ENCODE assay signal across 11 cellular contexts in the genomic region with DNA sequence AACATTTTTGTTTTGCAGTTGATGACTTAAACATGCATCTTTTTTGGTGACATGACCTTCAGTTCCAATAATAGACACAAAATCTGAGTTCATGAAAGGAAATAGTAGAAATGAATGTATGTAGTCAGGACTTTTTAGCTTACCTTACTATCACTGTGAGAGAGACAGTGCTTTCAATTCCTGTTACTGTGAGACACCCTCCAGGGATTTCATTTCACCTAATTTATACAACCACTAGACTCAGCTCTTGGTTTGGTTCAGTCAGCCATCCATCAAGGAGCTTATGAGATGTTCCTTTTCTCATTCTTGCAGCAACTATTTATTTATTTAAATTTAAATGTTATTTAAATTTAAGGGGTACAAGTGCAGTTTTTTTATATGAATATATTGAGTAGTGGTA.
A peak's percentile ranks its signal among the peaks of the same experiment; 100 is the strongest.
DNase-seq lines count a peak whose midpoint lies in the region; ATAC-seq and TF ChIP-seq lines count a peak whose summit lies in the region.
"Had no signal": no experiment of that assay in that cellular context is flagged by ENCODE, and none has a peak within 500 bp of the region (broad histone marks: within the 10 kb centered on the region; RNA-seq: fewer than 3 reads in every experiment).

No MANE protein-coding gene starts in this region.

- H3K4me1 Mint-ChIP-seq in stimulated activated memory B cell treated with anti-CD40 and anti-IgM and Interleukin-4, amounts not matched to agents 10 μg/mL and 1 μg/mL and 100 μg/mL, for 72 hours, result peaks cover 22% of the 10 kb centered on the region
- H3K4me1 Mint-ChIP-seq in CD14-positive monocyte, result no peaks in the 10 kb centered on the region

- H3K4me3 Mint-ChIP-seq in stimulated activated memory B cell treated with anti-CD40 and anti-IgM and Interleukin-4, amounts not matched to agents 10 μg/mL and 1 μg/mL and 100 μg/mL, for 72 hours, result no peak overlapping the region
- no peak overlapping the region for H3K4me3 Mint-ChIP-seq in CD14-positive monocyte
- H3K4me3 Mint-ChIP-seq: CD8-positive, alpha-beta memory T cell had no signal

- no peaks in the 10 kb centered on the region for H3K27me3 Mint-ChIP-seq in stimulated activated memory B cell treated with anti-CD40 and anti-IgM and Interleukin-4, amounts not matched to agents 10 μg/mL and 1 μg/mL and 100 μg/mL, for 72 hours
- no peaks in the 10 kb centered on the region for H3K27me3 Mint-ChIP-seq in CD14-positive monocyte (ENCODE audit: low read depth in 3 of 3)
- H3K27me3 Mint-ChIP-seq: CD8-positive, alpha-beta memory T cell had no signal

- TF ChIP-seq CTCF in CD14-positive monocyte (IDR thresholded peaks at IDR 0.05), result no peak

- no peaks in the 10 kb centered on the region for H3K9me3 Mint-ChIP-seq in stimulated activated memory B cell treated with anti-CD40 and anti-IgM and Interleukin-4, amounts not matched to agents 10 μg/mL and 1 μg/mL and 100 μg/mL, for 72 hours
- peaks cover 0 to 16% (median 5%) of the 10 kb centered on the region in 7 donors for H3K9me3 Mint-ChIP-seq in CD14-positive monocyte
- H3K9me3 Mint-ChIP-seq: CD8-positive, alpha-beta memory T cell had no signal

- ATAC-seq in GM18873 (IDR thresholded peaks at IDR 0.05; ENCODE audit: low FRiP score, unreplicated experiment) (peak; percentile 87), GM21619 (IDR thresholded peaks at IDR 0.05; ENCODE audit: unreplicated experiment) (peak; percentile 97), HG03135 (IDR thresholded peaks at IDR 0.05; ENCODE audit: unreplicated experiment) (peak; percentile 96)
- peak; percentile 97 for ATAC-seq in stimulated activated memory B cell treated with anti-CD40 and anti-IgM and Interleukin-4, amounts not matched to agents 10 μg/mL and 1 μg/mL and 100 μg/mL, for 72 hours

- DNase-seq in LoVo (ENCODE audit: low spot score), result no peak
- no peak for DNase-seq in CD14-positive monocyte (ENCODE audit: low spot score)
- no peak for DNase-seq in NCI-H2107 treated with DMSO at 0.1 percent for 48 hours (lab: John Stamatoyannopoulos, UW; ENCODE audit: unreplicated experiment)
- DNase-seq: CD8-positive, alpha-beta memory T cell; effector memory CD4-positive, alpha-beta T cell; left ventricle myocardium inferior; NCI-H2227 treated with DMSO at 0.1 percent for 48 hours had no signal

- no peak overlapping the region for H3K27ac Mint-ChIP-seq in stimulated activated memory B cell treated with anti-CD40 and anti-IgM and Interleukin-4, amounts not matched to agents 10 μg/mL and 1 μg/mL and 100 μg/mL, for 72 hours
- no peak overlapping the region for H3K27ac Mint-ChIP-seq in CD14-positive monocyte

- intact Hi-C loops in CD14-positive monocyte (cut with micrococcal nuclease), result no loop called here

- H3K36me3 Mint-ChIP-seq in stimulated activated memory B cell treated with anti-CD40 and anti-IgM and Interleukin-4, amounts not matched to agents 10 μg/mL and 1 μg/mL and 100 μg/mL, for 72 hours, result peaks cover 55% of the 10 kb centered on the region
- peaks cover 46 to 66% of the 10 kb centered on the region in 2 donors for H3K36me3 Mint-ChIP-seq in CD14-positive monocyte
